In the genomic region with DNA sequence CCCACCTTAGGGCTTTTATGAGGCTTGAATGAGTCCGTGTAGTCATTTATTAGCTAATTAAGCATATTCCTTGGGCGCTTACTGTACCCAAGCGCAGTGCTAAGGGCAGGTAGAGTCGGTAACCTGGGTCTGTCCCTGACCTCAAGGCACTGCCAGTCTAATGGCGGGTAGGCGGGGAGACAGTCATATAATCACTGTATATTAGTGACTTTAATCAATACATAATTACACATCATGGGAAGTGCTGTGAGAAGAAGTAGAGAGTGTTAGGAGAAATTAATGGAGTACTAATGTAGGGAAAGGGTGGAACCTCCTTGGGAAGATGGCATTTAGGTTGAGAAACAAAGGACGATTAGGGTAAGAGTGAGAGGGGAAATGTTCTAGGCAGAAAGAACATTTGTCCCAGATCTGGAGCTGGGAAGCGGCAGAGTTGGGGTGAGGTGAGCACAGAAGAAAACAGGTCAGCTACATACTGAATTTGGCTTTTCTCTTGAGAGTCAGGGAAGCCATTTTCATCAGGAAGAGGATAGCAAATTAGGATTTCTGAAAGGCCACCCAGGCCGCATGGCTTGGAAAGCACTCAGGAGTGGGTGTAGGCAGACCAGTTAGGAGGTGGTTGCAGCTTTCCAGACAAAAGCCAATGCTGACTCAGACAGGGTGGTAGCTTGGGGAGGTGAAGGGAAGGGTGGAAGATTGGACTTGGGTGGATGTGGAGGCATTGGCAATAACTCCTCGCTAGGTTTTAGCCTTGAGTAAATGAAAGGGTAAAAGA, we compare ENCODE assay signal across 8 cellular contexts. TPM values are rescaled to one million over a fixed set of nuclear protein-coding genes. Genes with fewer than 3 reads are reported as not detected.
DNase-seq lines count a peak whose midpoint lies in the region; ATAC-seq and TF ChIP-seq lines count a peak whose summit lies in the region.

No MANE protein-coding gene starts in this region.

- peak overlapping the region; percentile 97 to 100 for H3K4me3 ChIP-seq in right atrium auricular region
- H3K4me3 ChIP-seq in astrocyte of the cerebellum (ENCODE audit: low read depth, low read length): peak overlapping the region; percentile 95
- H3K4me3 ChIP-seq in mesenchymal stem cell (ENCODE audit: insufficient read depth in 1 of 2, low read depth in 1 of 2, low read length in 2 of 2): peak overlapping the region; percentile 66 to 85
- H3K4me3 ChIP-seq in vagina: peak overlapping the region; percentile 88 to 96

- WGBS in mesenchymal stem cell: 72% methylated on average over 8 of the region's 10 CpGs

- H3K27me3 ChIP-seq in right atrium auricular region: no peaks in the 10 kb centered on the region
- no peaks in the 10 kb centered on the region for H3K27me3 ChIP-seq in mesenchymal stem cell (ENCODE audit: control insufficient read depth in 1 of 2, insufficient read depth in 1 of 2, low read length in 2 of 2)
- H3K27me3 ChIP-seq in vagina: no peaks in the 10 kb centered on the region

- H3K4me2 ChIP-seq in mesenchymal stem cell (ENCODE audit: low read length, poor library complexity, severe bottlenecking): peak overlapping the region; percentile 94

- H3K79me1 ChIP-seq in mesenchymal stem cell (replicated peaks; ENCODE audit: low read length, poor library complexity, severe bottlenecking): peaks cover 3% of the 10 kb centered on the region

- no peak overlapping the region for H2AK5ac ChIP-seq in mesenchymal stem cell (ENCODE audit: low read length, severe bottlenecking)

- peak overlapping the region; percentile 86 for H4K8ac ChIP-seq in mesenchymal stem cell (ENCODE audit: low read length)

- intact Hi-C loops in left cardiac atrium (cut with DNase I) (no loop called here), vagina (cut with DNase I) (no loop called here)

- no peak overlapping the region for H2BK15ac ChIP-seq in mesenchymal stem cell (ENCODE audit: low read depth, poor library complexity, severe bottlenecking)

- DNase-seq in right atrium auricular region (ENCODE audit: low spot score) (peak; percentile 46), left cardiac atrium (no peak), astrocyte of the cerebellum (ENCODE audit: low read depth) (no peak), mesenchymal stem cell (no peak), vagina (ENCODE audit: extremely low spot score in 2 of 2) (peak in 1 of 2 donors; percentile 75), SW 1271 (lab: John Stamatoyannopoulos, UW) (no peak)

- TF ChIP-seq CTCF in right atrium auricular region (IDR thresholded peaks at IDR 0.05) (no peak), astrocyte of the cerebellum (IDR thresholded peaks at IDR 0.05; ENCODE audit: low read depth, low read length, missing control alignments) (no peak), vagina (IDR thresholded peaks at IDR 0.05) (no peak)

- H3K36me3 ChIP-seq in right atrium auricular region (no peaks in the 10 kb centered on the region), mesenchymal stem cell (ENCODE audit: control insufficient read depth in 1 of 2, insufficient read depth in 2 of 2, low read depth in 1 of 2, low read length in 2 of 2) (peaks cover 0 to 8% of the 10 kb centered on the region in 2 experiments), vagina (no peaks in the 10 kb centered on the region)

- H2BK5ac ChIP-seq in mesenchymal stem cell (ENCODE audit: low read depth, low read length, poor library complexity, severe bottlenecking): no peak overlapping the region

- no peaks in the 10 kb centered on the region for H3K9me3 ChIP-seq in right atrium auricular region
- H3K9me3 ChIP-seq in mesenchymal stem cell (ENCODE audit: control insufficient read depth, low read length): no peaks in the 10 kb centered on the region
- H3K9me3 ChIP-seq in vagina: no peaks in the 10 kb centered on the region

- peak overlapping the region in 1 of 2 experiments; percentile 63 for H3K4ac ChIP-seq in mesenchymal stem cell (ENCODE audit: low read depth in 1 of 2, low read length in 2 of 2)

- H3K14ac ChIP-seq in mesenchymal stem cell (ENCODE audit: low read length in 2 of 2): no peak overlapping the region

- H2AFZ ChIP-seq in mesenchymal stem cell (ENCODE audit: low read depth, low read length): peak overlapping the region; percentile 80

- H3K9ac ChIP-seq in mesenchymal stem cell (ENCODE audit: low read length): peak overlapping the region; percentile 100

- peak overlapping the region; percentile 95 to 96 for H3K27ac ChIP-seq in right atrium auricular region
- no peak overlapping the region for H3K27ac ChIP-seq in mesenchymal stem cell (ENCODE audit: low read length, poor library complexity, severe bottlenecking)
- H3K27ac ChIP-seq in vagina: peak overlapping the region; percentile 91

- in situ Hi-C loops in astrocyte of the cerebellum (cut with HindIII; ENCODE audit: low sequenced_read_pairs): no loop called here

- H4K91ac ChIP-seq in mesenchymal stem cell (ENCODE audit: low read length): peak overlapping the region; percentile 43

- no peak overlapping the region for H2BK12ac ChIP-seq in mesenchymal stem cell (ENCODE audit: low read length in 2 of 2)

- TF ChIP-seq POLR2A in vagina (IDR thresholded peaks at IDR 0.05): no peak

- H3K4me1 ChIP-seq in right atrium auricular region (peaks cover 0 to 39% of the 10 kb centered on the region in 2 donors), mesenchymal stem cell (ENCODE audit: control insufficient read depth, insufficient read depth, low read depth, low read length) (peaks cover 20% of the 10 kb centered on the region), vagina (peaks cover 45% of the 10 kb centered on the region)

- peak overlapping the region; percentile 64 for H2BK120ac ChIP-seq in mesenchymal stem cell (ENCODE audit: low read depth, low read length)

- H3K18ac ChIP-seq in mesenchymal stem cell (ENCODE audit: low read depth in 1 of 2, low read length in 2 of 2): peak overlapping the region; percentile 25 to 40

- ATAC-seq in left cardiac atrium (no peak), GM19452 (IDR thresholded peaks at IDR 0.05; ENCODE audit: unreplicated experiment) (no peak), HG03196 (IDR thresholded peaks at IDR 0.05; ENCODE audit: unreplicated experiment) (no peak)

- H3K23ac ChIP-seq in mesenchymal stem cell (ENCODE audit: low read length in 2 of 2): no peak overlapping the region

RNA-seq across cellular contexts. Expression of gene BLCAP, which starts 1.0 kb away (rescaled TPM):
- 10 to 100 TPM; 66.6 to 78.7 TPM for total RNA-seq in right atrium auricular region
- total RNA-seq in left cardiac atrium: 10 to 100 TPM; 87.9 to 99.8 TPM
- polyA plus RNA-seq in mesenchymal stem cell (2013, experiment 1 of 2): 45.0 TPM
- polyA plus RNA-seq in mesenchymal stem cell (2013, experiment 2 of 2): 45.3 TPM
- total RNA-seq in vagina: 81.3 TPM

RNA-seq across cellular contexts. Expression of gene NNAT, which starts 7.6 kb away (rescaled TPM):
- total RNA-seq in right atrium auricular region (1 to 10 TPM in 1 of 2 donors, under 1 TPM in 1; 0.78 to 2.6 TPM), left cardiac atrium (1 to 10 TPM; 2.8 to 4.0 TPM), vagina (8.3 TPM)
- 3.2 TPM for polyA plus RNA-seq in mesenchymal stem cell (2013, experiment 1 of 2)
- 2.7 TPM for polyA plus RNA-seq in mesenchymal stem cell (2013, experiment 2 of 2)
